8 cellular contexts compared by ENCODE assay signal in the genomic region with DNA sequence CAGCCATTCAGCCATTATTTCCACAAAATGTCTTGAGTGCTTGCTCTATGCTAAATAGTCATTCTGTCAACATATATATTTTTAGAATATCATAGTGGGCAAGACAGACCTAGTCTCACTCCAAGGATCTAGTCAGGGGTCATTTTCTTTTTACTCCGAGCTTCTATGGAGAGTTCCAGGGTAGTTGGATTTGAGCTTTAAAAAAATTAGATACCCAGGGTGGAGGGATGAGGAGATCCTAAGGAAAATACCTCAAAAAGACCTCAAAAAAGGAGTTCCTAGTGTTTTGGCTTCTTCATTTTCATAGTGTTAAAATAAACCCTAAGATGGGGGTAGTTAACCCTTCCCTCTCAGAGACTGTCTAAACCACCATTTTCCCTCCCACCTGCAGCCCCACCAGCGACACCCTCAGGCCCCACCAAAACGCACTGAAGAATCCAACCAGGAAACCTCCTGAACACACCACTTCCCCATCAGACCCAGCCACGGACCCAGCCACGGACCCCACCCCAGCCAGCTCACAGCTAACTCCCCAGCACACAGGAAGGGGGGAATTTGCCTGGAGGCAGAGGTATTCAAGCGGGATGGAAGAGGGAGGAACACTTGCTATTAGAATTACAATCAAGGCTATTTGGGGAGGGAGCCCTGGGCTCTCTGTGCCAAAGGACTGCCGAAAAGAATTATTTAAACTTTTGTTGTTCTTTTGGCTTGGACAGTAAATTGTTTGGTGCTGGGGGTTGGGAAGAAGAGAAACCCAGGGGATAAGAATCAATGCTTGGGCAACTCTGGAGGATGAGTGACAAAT. TPM values are rescaled to one million over a fixed set of nuclear protein-coding genes. Genes with fewer than 3 reads are reported as not detected.
DNase-seq lines count a peak whose midpoint lies in the region; ATAC-seq and TF ChIP-seq lines count a peak whose summit lies in the region.

No MANE protein-coding gene starts in this region.

- peaks cover 13% of the 10 kb centered on the region for H3K27me3 Mint-ChIP-seq in neural progenitor cell (ENCODE audit: insufficient read depth, low read depth)
- peaks cover 32 to 49% of the 10 kb centered on the region in 2 donors for H3K27me3 Mint-ChIP-seq in T-cell

- H3K36me3 Mint-ChIP-seq in neural progenitor cell (peaks cover 8% of the 10 kb centered on the region), T-cell (no peaks in the 10 kb centered on the region)

- no peak overlapping the region for H2AFZ ChIP-seq in neural progenitor cell (replicated peaks)

- H3K4me1 Mint-ChIP-seq in neural progenitor cell, result peaks cover 66% of the 10 kb centered on the region
- H3K4me1 Mint-ChIP-seq in T-cell, result peaks cover 22 to 27% (median 23%) of the 10 kb centered on the region in 3 donors

- peaks cover 26% of the 10 kb centered on the region for H4K20me1 ChIP-seq in neural progenitor cell (ENCODE audit: low read depth)

- H3K79me2 ChIP-seq in neural progenitor cell (ENCODE audit: low read depth), result no peaks in the 10 kb centered on the region

- H3K27ac Mint-ChIP-seq in neural progenitor cell (no peak overlapping the region), T-cell (no peak overlapping the region)

- TF ChIP-seq CTCF in choroid plexus epithelial cell (conservative IDR thresholded peaks at IDR 0.05; ENCODE audit: low read depth, low read length) (no peak), neural progenitor cell (IDR thresholded peaks at IDR 0.05) (peak; percentile 21)

- H3F3A ChIP-seq in neural progenitor cell (ENCODE audit: low read depth), result peaks cover 23% of the 10 kb centered on the region

- no peaks in the 10 kb centered on the region for H3K9me3 ChIP-seq in neural progenitor cell (ENCODE audit: low read depth)

- H3K4me3 Mint-ChIP-seq in neural progenitor cell (peak overlapping the region; percentile 97), T-cell (peak overlapping the region in 1 of 3 donors; percentile 89)

- peaks cover 73% of the 10 kb centered on the region for H3K27me3 ChIP-seq in neural progenitor cell

- no peaks in the 10 kb centered on the region for H3K9me3 Mint-ChIP-seq in neural progenitor cell
- H3K9me3 Mint-ChIP-seq in T-cell, result no peaks in the 10 kb centered on the region

- POLR2A ChIA-PET in T-cell (lab: Charles Lee), result no interaction called here

- no peak for ATAC-seq in T-cell (replicated peaks in 1 of 4)

- no peaks in the 10 kb centered on the region for H3K36me3 ChIP-seq in neural progenitor cell

- no peak overlapping the region for H3K27ac ChIP-seq in neural progenitor cell

- DNase-seq in NCI-H146 (lab: John Stamatoyannopoulos, UW), result peak; percentile 38
- no peak for DNase-seq in NCI-H146 treated with DMSO at 0.1 percent for 48 hours (lab: John Stamatoyannopoulos, UW; ENCODE audit: unreplicated experiment)
- DNase-seq in NCI-H526 treated with DMSO at 0.1 percent for 48 hours (lab: John Stamatoyannopoulos, UW), result peak; percentile 76
- no peak for DNase-seq in choroid plexus epithelial cell (ENCODE audit: low read depth)
- no peak for DNase-seq in neural progenitor cell (ENCODE audit: low spot score)
- no peak for DNase-seq in activated gamma-delta T cell (lab: John Stamatoyannopoulos, UW)
- no peak for DNase-seq in stimulated activated CD4-positive, alpha-beta T cell treated with anti-CD3 and anti-CD28 coated beads, Interleukin-4, amount 100 ng/mL, for 24 hours
- DNase-seq in T-cell, result no peak

- CTCF ChIA-PET in T-cell (lab: Charles Lee), result no interaction called here

- peak overlapping the region; percentile 95 for H3K4me2 ChIP-seq in neural progenitor cell

- peaks cover 35% of the 10 kb centered on the region for H3K4me1 ChIP-seq in neural progenitor cell

- H3K4me3 ChIP-seq in choroid plexus epithelial cell (ENCODE audit: low read depth, low read length), result peak overlapping the region; percentile 8
- peak overlapping the region; percentile 52 for H3K4me3 ChIP-seq in neural progenitor cell

- no peak overlapping the region for H3K9ac ChIP-seq in neural progenitor cell

RNA-seq across cellular contexts. Expression of gene ETV4, which starts 2.2 kb away (rescaled TPM):
- total RNA-seq in neural progenitor cell (ENCODE audit: low replicate concordance) (1.1 and 5.9 TPM in 2 replicates), T-cell (under 1 TPM in 3 of 5 donors, not detected in 2; 0.41 to 0.46 (median 0.44) TPM)

Comparison
In these comparisons a context has a peak if more than half of its experiments do, and no peak if none do; other contexts are left out.
1. DNase-seq: peak in NCI-H146 (single experiment) and NCI-H526 treated with DMSO at 0.1 percent for 48 hours (single experiment); none in NCI-H146 treated with DMSO at 0.1 percent for 48 hours (single experiment), choroid plexus epithelial cell (single experiment), neural progenitor cell (single experiment), activated gamma-delta T cell (single experiment), stimulated activated CD4-positive, alpha-beta T cell treated with anti-CD3 and anti-CD28 coated beads, Interleukin-4, amount 100 ng/mL, for 24 hours (single experiment) and T-cell (0 of 34).